13 cellular contexts compared by ENCODE assay signal in genomic region chr17:75503337-75503950, GRCh38. TPM values are rescaled to one million over a fixed set of nuclear protein-coding genes. Genes with fewer than 3 reads are reported as not detected.
DNase-seq lines count a peak whose midpoint lies in the region; ATAC-seq, FAIRE-seq and TF ChIP-seq lines count a peak whose summit lies in the region.
"Had no signal": no experiment of that assay in that cellular context is flagged by ENCODE, and none has a peak within 500 bp of the region (broad histone marks: within the 10 kb centered on the region; RNA-seq: fewer than 3 reads in every experiment).

No MANE protein-coding gene starts in this region.

- DNase-seq in HTR-8/SVneo (ENCODE audit: insufficient read length, low spot score) (no peak), tibial nerve (ENCODE audit: low spot score in 2 of 2) (no peak)
- no peak for DNase-seq in stimulated activated naive CD4-positive, alpha-beta T cell (lab: John Stamatoyannopoulos, UW)
- DNase-seq in effector CD8-positive, alpha-beta T cell (lab: John Stamatoyannopoulos, UW) = no peak
- DNase-seq: DMS153, NCI-H1694 treated with DMSO at 0.1 percent for 48 hours, NCI-H2081 treated with DMSO at 0.1 percent for 48 hours, NCI-H2171 treated with DMSO at 0.1 percent for 48 hours had no signal

- peaks cover 0 to 75% (median 12%) of the 10 kb centered on the region in 3 donors for H3K4me1 ChIP-seq in gastroesophageal sphincter
- peaks cover 0 to 89% (median 29%) of the 10 kb centered on the region in 4 donors for H3K4me1 ChIP-seq in tibial nerve

- H3K27me3 ChIP-seq in gastroesophageal sphincter (no peaks in the 10 kb centered on the region), tibial nerve (no peaks in the 10 kb centered on the region)

- peak; percentile 31 for FAIRE-seq in HTR-8/SVneo (lab: Jason Lieb, UNC)

- TF ChIP-seq CTCF in gastroesophageal sphincter (IDR thresholded peaks at IDR 0.05) (no peak), tibial nerve (IDR thresholded peaks at IDR 0.05) (no peak)

- H3K27ac ChIP-seq in angular gyrus (ENCODE audit: low read depth, low read length) (peak overlapping the region; percentile 40), gastroesophageal sphincter (peak overlapping the region in 3 of 4 donors; percentile 63 to 73 (median 70)), tibial nerve (peak overlapping the region in 3 of 4 donors; percentile 42 to 96 (median 67))
- H3K27ac ChIP-seq: GM23248 had no signal

- H3K9me3 ChIP-seq in gastroesophageal sphincter (no peaks in the 10 kb centered on the region), tibial nerve (no peaks in the 10 kb centered on the region)
- H3K9me3 ChIP-seq: SK-N-SH had no signal

- ATAC-seq in gastroesophageal sphincter (no peak), GM19467 (IDR thresholded peaks at IDR 0.05; ENCODE audit: unreplicated experiment) (no peak)

- peaks cover 0 to 94% of the 10 kb centered on the region in 2 donors for H3K36me3 ChIP-seq in gastroesophageal sphincter
- peaks cover 0 to 90% (median 4%) of the 10 kb centered on the region in 3 donors for H3K36me3 ChIP-seq in tibial nerve

- 87% methylated on average over 3 of the region's 23 CpGs; no CpG with 5 or more reads in 1 of the 2 donors for WGBS in gastroesophageal sphincter (ENCODE audit: low coverage in 1 of 2), 2 donors
- WGBS in tibial nerve, 2 donors = 69 to 79% methylated on average over 5 to 16 of the region's 23 CpGs

- TF ChIP-seq EP300 in gastroesophageal sphincter (IDR thresholded peaks at IDR 0.05) = no peak
- no peak for TF ChIP-seq EP300 in tibial nerve (IDR thresholded peaks at IDR 0.05)

- H3K4me3 ChIP-seq in gastroesophageal sphincter (no peak overlapping the region), tibial nerve (no peak overlapping the region)
- H3K4me3 ChIP-seq: GM23248 had no signal

- no peak for TF ChIP-seq POLR2A in gastroesophageal sphincter (IDR thresholded peaks at IDR 0.05)
- TF ChIP-seq POLR2A in tibial nerve (IDR thresholded peaks at IDR 0.05) = no peak

RNA-seq across cellular contexts. Expression of gene CASKIN2, which starts 11.9 kb away (rescaled TPM):
- total RNA-seq in gastroesophageal sphincter = 10 to 100 TPM; 13.7 to 46.0 (median 15.6) TPM
- 10 to 100 TPM; 36.0 to 59.0 (median 51.3) TPM for total RNA-seq in tibial nerve

RNA-seq across cellular contexts. Expression of gene TSEN54, which starts 12.9 kb away (rescaled TPM):
- total RNA-seq in gastroesophageal sphincter = 10 to 100 TPM; 15.8 to 26.5 (median 17.1) TPM
- 10 to 100 TPM; 43.3 to 84.6 (median 53.0) TPM for total RNA-seq in tibial nerve

RNA-seq across cellular contexts. Expression of gene LLGL2, which starts 22.1 kb away (rescaled TPM):
- 1 to 10 TPM; 2.3 to 7.9 (median 5.8) TPM for total RNA-seq in gastroesophageal sphincter
- 10 to 100 TPM in 1 of 4 donors, 1 to 10 TPM in 3; 8.4 to 18.4 (median 8.8) TPM for total RNA-seq in tibial nerve
- total RNA-seq: GM23248 had no signal

RNA-seq across cellular contexts. Expression of gene TMEM94, which starts 47.0 kb away (rescaled TPM):
- 10 to 100 TPM; 31.0 to 50.3 (median 42.8) TPM for total RNA-seq in gastroesophageal sphincter
- total RNA-seq in tibial nerve = 10 to 100 TPM; 84.3 to 95.1 (median 89.9) TPM
